In the genomic region with DNA sequence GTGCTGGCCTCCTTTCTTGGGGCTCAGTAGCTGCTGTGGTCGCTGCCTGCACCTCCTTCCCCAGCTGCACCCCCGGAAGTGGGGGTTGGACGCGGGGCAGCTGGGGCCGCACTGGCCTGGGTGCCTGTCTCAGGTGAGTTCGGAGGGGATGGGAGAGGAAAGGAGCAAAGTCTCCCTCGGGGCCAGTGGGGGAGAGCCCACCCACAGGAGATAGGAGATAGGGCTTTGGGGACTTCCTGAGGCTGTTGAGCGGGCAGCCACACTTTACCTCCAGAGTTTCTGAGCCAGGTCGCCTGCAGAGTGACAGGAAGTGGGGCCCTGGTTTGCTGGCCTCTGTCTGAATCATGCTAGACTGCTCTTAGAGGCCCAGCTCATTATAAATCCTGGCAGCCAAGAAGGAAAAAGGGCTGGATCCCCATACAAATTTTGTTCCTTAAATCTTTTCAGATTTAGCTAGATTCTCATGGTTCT, we compare ENCODE assay signal across 1 cellular context.
TF ChIP-seq lines count a peak whose summit lies in the region.

No MANE protein-coding gene starts in this region.

TF ChIP-seq in IMR-90, 13 proteins besides CTCF, POLR2A, EP300 and RAD21 (continued from another document):
- TF ChIP-seq BHLHE40 (IDR thresholded peaks at IDR 0.05; ENCODE audit: low read depth, low read length) (no peak), RCOR1 (IDR thresholded peaks at IDR 0.05; ENCODE audit: insufficient replicate concordance, low read length) (no peak), MAZ (IDR thresholded peaks at IDR 0.05; ENCODE audit: borderline replicate concordance, low read depth, low read length) (no peak)
- TF ChIP-seq, protein P1, sequence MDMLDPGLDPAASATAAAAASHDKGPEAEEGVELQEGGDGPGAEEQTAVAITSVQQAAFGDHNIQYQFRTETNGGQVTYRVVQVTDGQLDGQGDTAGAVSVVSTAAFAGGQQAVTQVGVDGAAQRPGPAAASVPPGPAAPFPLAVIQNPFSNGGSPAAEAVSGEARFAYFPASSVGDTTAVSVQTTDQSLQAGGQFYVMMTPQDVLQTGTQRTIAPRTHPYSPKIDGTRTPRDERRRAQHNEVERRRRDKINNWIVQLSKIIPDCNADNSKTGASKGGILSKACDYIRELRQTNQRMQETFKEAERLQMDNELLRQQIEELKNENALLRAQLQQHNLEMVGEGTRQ (IDR thresholded peaks at IDR 0.05; ENCODE audit: low read depth, low read length): no peak
